Comparison of ENCODE assay signal across 22 cellular contexts in genomic region chr13:50200988-50201387, GRCh38.
DNase-seq lines count a peak whose midpoint lies in the region; ATAC-seq, FAIRE-seq and TF ChIP-seq lines count a peak whose summit lies in the region.
"Had no signal": no experiment of that assay in that cellular context is flagged by ENCODE, and none has a peak within 500 bp of the region (broad histone marks: within the 10 kb centered on the region; RNA-seq: fewer than 3 reads in every experiment).

No MANE protein-coding gene starts in this region.

- no peaks in the 10 kb centered on the region for H3K36me3 ChIP-seq in SK-N-MC (ENCODE audit: insufficient read depth, low read length)
- H3K36me3 ChIP-seq in pancreas = no peaks in the 10 kb centered on the region
- H3K36me3 ChIP-seq: ascending aorta, SJCRH30 had no signal

- 72% methylated on average over 3 of the region's 3 CpGs for WGBS in pancreas, 2 donors

- no peaks in the 10 kb centered on the region for H3K27me3 ChIP-seq in pancreas
- H3K27me3 ChIP-seq: ascending aorta, SJCRH30 had no signal

- H3K4me1 ChIP-seq in pancreas = no peaks in the 10 kb centered on the region
- H3K4me1 ChIP-seq: ascending aorta, SJCRH30 had no signal

- H3K4me3 ChIP-seq in SK-N-MC (no peak overlapping the region), epithelial cell of esophagus (ENCODE audit: low read length) (no peak overlapping the region), pancreas (no peak overlapping the region)
- H3K4me3 ChIP-seq: ascending aorta, GM23248, lung, SJCRH30 had no signal

- in situ Hi-C loops in GM13977 (cut with MboI; ENCODE audit: low pct_unique_long_range_greater_than_20kb, low sequenced_read_pairs, unreplicated experiment) = no loop called here

- intact Hi-C loops in pancreas (cut with DNase I) = no loop called here

- DNase-seq in NCI-H146 (lab: John Stamatoyannopoulos, UW) = peak; percentile 17
- DNase-seq in NCI-H146 treated with DMSO at 0.1 percent for 48 hours (lab: John Stamatoyannopoulos, UW; ENCODE audit: unreplicated experiment) = no peak
- DNase-seq in SK-N-MC (ENCODE audit: low read depth, low spot score) = no peak
- peak; percentile 29 for DNase-seq in epithelial cell of esophagus (ENCODE audit: low read depth)
- DNase-seq in pancreas = no peak
- no peak for DNase-seq in hippocampal formation (lab: John Stamatoyannopoulos, UW)
- no peak for DNase-seq in iPS-NIHi7 (ENCODE audit: extremely low spot score)
- no peak for DNase-seq in GM13977 (ENCODE audit: low spot score)
- DNase-seq: 8988T; activated B cell treated with CpG ODN at 0.5 μM for 24 hours; activated CD8-positive, alpha-beta T cell treated with anti-CD3 and anti-CD28 coated beads, Interleukin-2, amount 10 ng/mL, durations not matched to agents 7 days and 5 days; activated naive CD4-positive, alpha-beta T cell treated with anti-CD3 and anti-CD28 coated beads, Interleukin-2, amount 10 ng/mL, durations not matched to agents 7 days and 5 days; activated T-cell treated with anti-CD3 and anti-CD28 coated beads, Interleukin-2, amount 50 U/mL, for 4 hours; Calu3; GM23248; naive B cell; NCI-H1092; NCI-H2081; NCI-H526 treated with DMSO at 0.1 percent for 48 hours; SJCRH30 had no signal

- H3K9me3 ChIP-seq in SK-N-MC (ENCODE audit: low read depth, low read length) = no peaks in the 10 kb centered on the region
- no peaks in the 10 kb centered on the region for H3K9me3 ChIP-seq in pancreas
- H3K9me3 ChIP-seq: ascending aorta, SJCRH30 had no signal

- peak overlapping the region; percentile 9 for H3K27ac ChIP-seq in SK-N-MC
- H3K27ac ChIP-seq in pancreas = no peak overlapping the region
- H3K27ac ChIP-seq: ascending aorta, GM23248, SJCRH30 had no signal

- no peak for FAIRE-seq in pancreas (lab: Jason Lieb, UNC)

- H3K9ac ChIP-seq in SK-N-MC (ENCODE audit: insufficient read length) = peak overlapping the region; percentile 15
- H3K9ac ChIP-seq: GM23248 had no signal

- TF ChIP-seq CTCF in epithelial cell of esophagus (IDR thresholded peaks at IDR 0.05; ENCODE audit: insufficient read depth, low read depth, low read length, missing control alignments) = no peak
- no peak for TF ChIP-seq CTCF in pancreas (IDR thresholded peaks at IDR 0.05)
- TF ChIP-seq CTCF in GM13977 (IDR thresholded peaks at IDR 0.05; ENCODE audit: extremely low read depth, insufficient read depth, missing control alignments) = no peak

- peak in 3 of 4 donors; percentile 51 to 80 (median 74) for ATAC-seq in pancreas
- ATAC-seq: activated CD8-positive, alpha-beta T cell treated with anti-CD3 and anti-CD28 coated beads, Interleukin-2, amount 10 ng/mL, durations not matched to agents 7 days and 5 days; activated T-cell treated with anti-CD3 and anti-CD28 coated beads, Interleukin-2, amount 50 U/mL, for 4 hours had no signal

Comparison
In these comparisons a context has a peak if more than half of its experiments do, and no peak if none do; other contexts are left out.
1. DNase-seq: peak in NCI-H146 (single experiment) and epithelial cell of esophagus (single experiment); none in NCI-H146 treated with DMSO at 0.1 percent for 48 hours (single experiment), SK-N-MC (single experiment), pancreas (0 of 6), hippocampal formation (0 of 2), iPS-NIHi7 (single experiment) and GM13977 (single experiment).